Comparison of ENCODE assay signal across 8 cellular contexts in the genomic region with DNA sequence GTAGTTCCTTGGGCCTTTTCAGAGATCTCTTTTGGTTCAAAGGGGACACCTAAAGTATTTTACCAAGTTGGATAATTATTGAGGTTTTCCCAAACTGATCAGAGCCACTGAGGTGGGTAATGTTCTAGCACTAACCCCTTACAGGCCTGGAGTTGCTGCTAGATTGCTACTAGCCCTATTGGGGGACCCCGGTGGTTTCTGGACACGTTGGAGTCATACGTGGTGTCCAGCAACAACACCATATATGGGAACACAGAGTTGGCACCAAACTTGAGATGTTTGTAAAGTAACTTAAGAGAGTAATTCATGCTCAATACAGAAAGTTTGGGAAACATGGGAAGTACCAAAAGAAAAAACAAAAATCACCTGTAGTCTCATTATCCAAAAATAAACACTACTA. TPM values are rescaled to one million over a fixed set of nuclear protein-coding genes. Genes with fewer than 3 reads are reported as not detected.
A peak's percentile ranks its signal among the peaks of the same experiment; 100 is the strongest.
DNase-seq lines count a peak whose midpoint lies in the region; ATAC-seq, FAIRE-seq and TF ChIP-seq lines count a peak whose summit lies in the region.

No MANE protein-coding gene starts in this region.

- no peaks in the 10 kb centered on the region for H3K79me2 ChIP-seq in SU-DHL-6 (ENCODE audit: insufficient read depth, low read length)

- DNase-seq in fibroblast of pulmonary artery (ENCODE audit: low read depth), result peak; percentile 81
- DNase-seq in pancreas, result no peak
- no peak for DNase-seq in iPS-NIHi11 (ENCODE audit: low spot score)
- no peak for DNase-seq in ACHN
- DNase-seq in epidermal melanocyte (ENCODE audit: insufficient read length, low spot score), result no peak

- intact Hi-C loops in pancreas (cut with DNase I), result no loop called here

- peak overlapping the region; percentile 91 for H3K9ac ChIP-seq in SU-DHL-6 (ENCODE audit: low read length)

- H2AFZ ChIP-seq in SU-DHL-6 (ENCODE audit: low read depth, low read length, severe bottlenecking), result peak overlapping the region; percentile 84

- no peaks in the 10 kb centered on the region for H3K9me2 ChIP-seq in SU-DHL-6 (replicated peaks; ENCODE audit: insufficient read depth, low read length)

- H3K4me1 ChIP-seq in pancreas, result peaks cover 0 to 9% (median 0%) of the 10 kb centered on the region in 3 donors

- TF ChIP-seq CTCF in SU-DHL-6 (IDR thresholded peaks at IDR 0.05; ENCODE audit: insufficient read depth, low read length, poor library complexity, severe bottlenecking), result no peak
- no peak for TF ChIP-seq CTCF in fibroblast of pulmonary artery (IDR thresholded peaks at IDR 0.05; ENCODE audit: low read length, missing control alignments)
- TF ChIP-seq CTCF in pancreas (IDR thresholded peaks at IDR 0.05), result no peak

- H3K36me3 ChIP-seq in SU-DHL-6 (ENCODE audit: low read length), result no peaks in the 10 kb centered on the region
- H3K36me3 ChIP-seq in pancreas, result no peaks in the 10 kb centered on the region

- H3K9me3 ChIP-seq in SU-DHL-6 (ENCODE audit: insufficient read depth, low read length) (no peaks in the 10 kb centered on the region), pancreas (no peaks in the 10 kb centered on the region)

- no peak overlapping the region for H3K27ac ChIP-seq in SU-DHL-6 (ENCODE audit: low read depth, low read length)
- H3K27ac ChIP-seq in pancreas, result peak overlapping the region; percentile 64 to 97 (median 96)

- in situ Hi-C loops in ACHN (cut with HindIII; ENCODE audit: low pct_ligation_motif_present, low pct_unique_long_range_greater_than_20kb, low sequenced_read_pairs), result no loop called here

- 13 to 15% methylated on average over 3 of the region's 3 CpGs for WGBS in pancreas, 2 donors

- ATAC-seq in pancreas (no peak), HG03457 (IDR thresholded peaks at IDR 0.05; ENCODE audit: unreplicated experiment) (no peak)

- FAIRE-seq in pancreas (lab: Jason Lieb, UNC), result no peak

- H4K20me1 ChIP-seq in SU-DHL-6 (ENCODE audit: low read depth, low read length), result no peaks in the 10 kb centered on the region

- H3K27me3 ChIP-seq in SU-DHL-6 (ENCODE audit: low read length), result no peaks in the 10 kb centered on the region
- no peaks in the 10 kb centered on the region for H3K27me3 ChIP-seq in pancreas

- H3K4me2 ChIP-seq in SU-DHL-6 (ENCODE audit: low read depth, low read length, poor library complexity, severe bottlenecking), result peak overlapping the region; percentile 71

- 0 out of 2 replicates have a peak, but pooled peaks cover 7% of the 10 kb centered on the region for H3F3A ChIP-seq in SU-DHL-6 (ENCODE audit: insufficient read depth)

- peak overlapping the region; percentile 83 for H3K4me3 ChIP-seq in GM08714 (ENCODE audit: low read length)
- peak overlapping the region; percentile 85 for H3K4me3 ChIP-seq in SU-DHL-6 (ENCODE audit: insufficient read depth, low read length, poor library complexity, severe bottlenecking)
- peak overlapping the region; percentile 91 for H3K4me3 ChIP-seq in fibroblast of pulmonary artery (replicated peaks; ENCODE audit: low read depth, low read length)
- peak overlapping the region; percentile 56 to 87 (median 84) for H3K4me3 ChIP-seq in pancreas

RNA-seq across cellular contexts. Expression of a gene that starts 0.6 kb away (rescaled TPM):
- total RNA-seq in pancreas, result 1 to 10 TPM; 1.0 to 2.3 (median 1.9) TPM
- 1 to 10 TPM; 2.5 to 4.6 TPM for polyA plus RNA-seq in pancreas

RNA-seq across cellular contexts. Expression of a gene that starts 0.7 kb away (rescaled TPM):
- 1 to 10 TPM; 3.6 to 7.4 (median 5.6) TPM for total RNA-seq in pancreas
- polyA plus RNA-seq in pancreas, result 1 to 10 TPM; 2.7 to 3.1 TPM
